Comparison of ENCODE assay signal across 11 cellular contexts in genomic region chr12:124452576-124453391, GRCh38.
A peak's percentile ranks its signal among the peaks of the same experiment; 100 is the strongest.
DNase-seq lines count a peak whose midpoint lies in the region; ATAC-seq and TF ChIP-seq lines count a peak whose summit lies in the region.
"Had no signal": no experiment of that assay in that cellular context is flagged by ENCODE, and none has a peak within 500 bp of the region (broad histone marks: within the 10 kb centered on the region; RNA-seq: fewer than 3 reads in every experiment).

No MANE protein-coding gene starts in this region.

- H3K4me1 ChIP-seq in right cardiac atrium (ENCODE audit: control insufficient read depth, insufficient read depth, low read length) (peaks cover 17% of the 10 kb centered on the region), subcutaneous abdominal adipose tissue (ENCODE audit: control insufficient read depth in 5 of 5, insufficient read depth in 5 of 5, low read length in 5 of 5) (peaks cover 14 to 64% (median 56%) of the 10 kb centered on the region in 5 donors)

- peak overlapping the region; percentile 67 for H3K4me3 Mint-ChIP-seq in activated CD4-positive, alpha-beta T cell treated with anti-CD3 and anti-CD28 coated beads, Interleukin-2, amount 10 ng/mL, durations not matched to agents 24 days and 14 days
- H3K4me3 Mint-ChIP-seq: activated CD4-positive, alpha-beta T cell treated with anti-CD3 and anti-CD28 coated beads for 36 hours had no signal

- H3K27ac ChIP-seq in SU-DHL-6 (ENCODE audit: low read depth, low read length) (peak overlapping the region; percentile 27), right cardiac atrium (ENCODE audit: low read length) (peak overlapping the region; percentile 48), subcutaneous abdominal adipose tissue (ENCODE audit: low read depth, low read length) (peak overlapping the region; percentile 69)

- H3F3A ChIP-seq in SU-DHL-6 (ENCODE audit: insufficient read depth) = no peaks in the 10 kb centered on the region

- no peaks in the 10 kb centered on the region for H3K9me2 ChIP-seq in SU-DHL-6 (replicated peaks; ENCODE audit: insufficient read depth, low read length)

- peak in 1 of 2 donors; percentile 3 for ATAC-seq in right cardiac atrium
- no peak for ATAC-seq in HG03442 (IDR thresholded peaks at IDR 0.05; ENCODE audit: unreplicated experiment)

- H3K4me2 ChIP-seq in SU-DHL-6 (ENCODE audit: low read depth, low read length, poor library complexity, severe bottlenecking) = peak overlapping the region; percentile 27

- peak overlapping the region; percentile 75 for H3K27ac Mint-ChIP-seq in activated CD4-positive, alpha-beta T cell treated with anti-CD3 and anti-CD28 coated beads, Interleukin-2, amount 10 ng/mL, durations not matched to agents 24 days and 14 days
- H3K27ac Mint-ChIP-seq: activated CD4-positive, alpha-beta T cell treated with anti-CD3 and anti-CD28 coated beads for 36 hours had no signal

- no peaks in the 10 kb centered on the region for H3K36me3 ChIP-seq in SU-DHL-6 (ENCODE audit: low read length)
- H3K36me3 ChIP-seq in subcutaneous abdominal adipose tissue (ENCODE audit: control insufficient read depth in 5 of 5, insufficient read depth in 5 of 5, low read length in 5 of 5) = peaks cover 0 to 52% (median 38%) of the 10 kb centered on the region in 5 donors

- H3K36me3 Mint-ChIP-seq in activated CD4-positive, alpha-beta T cell treated with anti-CD3 and anti-CD28 coated beads, Interleukin-2, amount 10 ng/mL, durations not matched to agents 24 days and 14 days (ENCODE audit: low read depth) = peaks cover 22% of the 10 kb centered on the region

- TF ChIP-seq CTCF in SU-DHL-6 (IDR thresholded peaks at IDR 0.05; ENCODE audit: insufficient read depth, low read length, poor library complexity, severe bottlenecking) = no peak

- H3K27me3 ChIP-seq in SU-DHL-6 (ENCODE audit: low read length) = no peaks in the 10 kb centered on the region
- H3K27me3 ChIP-seq in right cardiac atrium (ENCODE audit: control insufficient read depth, insufficient read depth) = no peaks in the 10 kb centered on the region
- H3K27me3 ChIP-seq in subcutaneous abdominal adipose tissue (ENCODE audit: control insufficient read depth in 5 of 5, insufficient read depth in 4 of 5, low read length in 5 of 5) = no peaks in the 10 kb centered on the region

- H3K9me3 ChIP-seq in SU-DHL-6 (ENCODE audit: insufficient read depth, low read length) (no peaks in the 10 kb centered on the region), right cardiac atrium (ENCODE audit: control insufficient read depth, low read length) (no peaks in the 10 kb centered on the region), subcutaneous abdominal adipose tissue (ENCODE audit: control insufficient read depth in 5 of 5, low read length in 5 of 5) (no peaks in the 10 kb centered on the region)
- H3K9me3 ChIP-seq: mucosa of descending colon had no signal

- peak overlapping the region; percentile 38 for H3K9ac ChIP-seq in SU-DHL-6 (ENCODE audit: low read length)
- peak overlapping the region in 2 of 5 donors; percentile 19 to 53 for H3K9ac ChIP-seq in subcutaneous abdominal adipose tissue (ENCODE audit: low read length in 5 of 5)

- peaks cover 29% of the 10 kb centered on the region for H3K4me1 Mint-ChIP-seq in activated CD4-positive, alpha-beta T cell treated with anti-CD3 and anti-CD28 coated beads, Interleukin-2, amount 10 ng/mL, durations not matched to agents 24 days and 14 days

- H2AFZ ChIP-seq in SU-DHL-6 (ENCODE audit: low read depth, low read length, severe bottlenecking) = no peak overlapping the region

- H3K27me3 Mint-ChIP-seq in activated CD4-positive, alpha-beta T cell treated with anti-CD3 and anti-CD28 coated beads, Interleukin-2, amount 10 ng/mL, durations not matched to agents 24 days and 14 days = no peaks in the 10 kb centered on the region
- H3K27me3 Mint-ChIP-seq: activated CD4-positive, alpha-beta T cell treated with anti-CD3 and anti-CD28 coated beads for 36 hours had no signal

- H3K4me3 ChIP-seq in SU-DHL-6 (ENCODE audit: insufficient read depth, low read length, poor library complexity, severe bottlenecking) = no peak overlapping the region
- H3K4me3 ChIP-seq in right cardiac atrium (ENCODE audit: low read length) = no peak overlapping the region
- H3K4me3 ChIP-seq in subcutaneous abdominal adipose tissue (ENCODE audit: low read depth in 1 of 5, low read length in 5 of 5) = peak overlapping the region in 2 of 5 donors; percentile 22 to 37
- H3K4me3 ChIP-seq: mucosa of descending colon had no signal

- no peaks in the 10 kb centered on the region for H3K9me3 Mint-ChIP-seq in activated CD4-positive, alpha-beta T cell treated with anti-CD3 and anti-CD28 coated beads, Interleukin-2, amount 10 ng/mL, durations not matched to agents 24 days and 14 days

- WGBS in right cardiac atrium = 75% methylated on average over 25 of the region's 25 CpGs

- intact Hi-C loops in activated CD4-positive, alpha-beta T cell treated with anti-CD3 and anti-CD28 coated beads, Interleukin-2, amount 10 ng/mL, durations not matched to agents 24 days and 14 days (cut with micrococcal nuclease) = loop anchor here (1.0 to 10.0 kb wide), 4 partner anchors 14 to 472 kb away; no protein-coding TSS in a partner anchor
- intact Hi-C loops in right cardiac atrium (cut with DNase I) = no loop called here

- no peak for DNase-seq in activated CD4-positive, alpha-beta T cell treated with anti-CD3 and anti-CD28 coated beads, Interleukin-2, amount 10 ng/mL, durations not matched to agents 24 days and 14 days
- DNase-seq in activated CD4-positive, alpha-beta T cell treated with anti-CD3 and anti-CD28 coated beads for 48 hours = no peak
- DNase-seq in right cardiac atrium = peak in 1 of 3 donors; percentile 66
- no peak for DNase-seq in HCEC 1CT
- DNase-seq in NCI-H524 treated with DMSO at 0.1 percent for 48 hours (lab: John Stamatoyannopoulos, UW) = no peak
- DNase-seq: NCI-H2107 had no signal

- H3K79me2 ChIP-seq in SU-DHL-6 (ENCODE audit: insufficient read depth, low read length) = no peaks in the 10 kb centered on the region

- H4K20me1 ChIP-seq in SU-DHL-6 (ENCODE audit: low read depth, low read length) = no peaks in the 10 kb centered on the region; the same call in 1 of the 2 replicates
